Comparison of ENCODE assay signal across 19 cellular contexts in genomic region chr22:22479999-22480532, GRCh38. TPM values are rescaled to one million over a fixed set of nuclear protein-coding genes. Genes with fewer than 3 reads are reported as not detected.
"Had no signal": no experiment of that assay in that cellular context is flagged by ENCODE, and none has a peak within 500 bp of the region (broad histone marks: within the 10 kb centered on the region; RNA-seq: fewer than 3 reads in every experiment).

No MANE protein-coding gene starts in this region.

- H3K27me3 ChIP-seq: ascending aorta, hepatocyte had no signal

- H3K9me3 ChIP-seq: ascending aorta, lower lobe of right lung had no signal

- H2AFZ ChIP-seq: hepatocyte, parathyroid adenoma had no signal

- ATAC-seq: left colon, lower lobe of right lung, natural killer cell had no signal

- H3K36me3 ChIP-seq: ascending aorta, lower lobe of right lung had no signal

- H3K27ac ChIP-seq: ascending aorta, lower lobe of right lung, parathyroid adenoma had no signal

- H3K4me3 ChIP-seq: ascending aorta, hepatocyte, lower lobe of right lung had no signal

- DNase-seq: activated CD4-positive, alpha-beta T cell treated with anti-CD3 and anti-CD28 coated beads, Interleukin-2, amount 50 U/mL, for 1 hour; activated CD8-positive, alpha-beta memory T cell treated with anti-CD3 and anti-CD28 coated beads, Interleukin-2, amount 50 U/mL, for 4 hours; activated effector memory CD4-positive, alpha-beta T cell treated with anti-CD3 and anti-CD28 coated beads, Interleukin-2, amount 50 U/mL, for 16 hours; activated naive CD4-positive, alpha-beta T cell treated with anti-CD3 and anti-CD28 coated beads, Interleukin-2, amount 50 U/mL, for 16 hours; activated T-cell treated with anti-CD3 and anti-CD28 coated beads, Interleukin-2, amount 50 U/mL, for 48 hours; effector CD4-positive, alpha-beta T cell; left colon; lower lobe of right lung; natural killer cell; stimulated activated CD4-positive, alpha-beta T cell treated with anti-CD3 and anti-CD28 coated beads, Interleukin-12 subunit alpha, Interleukin-12 subunit beta, amount 100 ng/mL, for 4 hours; stimulated activated CD4-positive, alpha-beta T cell treated with anti-CD3 and anti-CD28 coated beads, Interleukin-1b, Interleukin-23, amount 100 ng/mL, for 48 hours; stimulated activated CD8-positive, alpha-beta memory T cell treated with anti-CD3 and anti-CD28 coated beads, Interleukin-4, amount 100 ng/mL, for 48 hours; stimulated activated naive CD4-positive, alpha-beta T cell had no signal

- H3K4me1 ChIP-seq: ascending aorta, lower lobe of right lung, parathyroid adenoma had no signal

- H3K79me2 ChIP-seq: hepatocyte, parathyroid adenoma had no signal

- H3K9ac ChIP-seq: parathyroid adenoma had no signal

RNA-seq across cellular contexts. Expression of gene ZNF280B, which starts 28.5 kb away (rescaled TPM):
- total RNA-seq: ascending aorta had no signal

RNA-seq across cellular contexts. Expression of gene ZNF280A, which starts 40.0 kb away (rescaled TPM):
- total RNA-seq: ascending aorta, cerebellum, left colon, lower lobe of right lung, natural killer cell, ureter had no signal
- polyA plus RNA-seq: esophagus had no signal
